Comparison of ENCODE assay signal across 8 cellular contexts in the genomic region with DNA sequence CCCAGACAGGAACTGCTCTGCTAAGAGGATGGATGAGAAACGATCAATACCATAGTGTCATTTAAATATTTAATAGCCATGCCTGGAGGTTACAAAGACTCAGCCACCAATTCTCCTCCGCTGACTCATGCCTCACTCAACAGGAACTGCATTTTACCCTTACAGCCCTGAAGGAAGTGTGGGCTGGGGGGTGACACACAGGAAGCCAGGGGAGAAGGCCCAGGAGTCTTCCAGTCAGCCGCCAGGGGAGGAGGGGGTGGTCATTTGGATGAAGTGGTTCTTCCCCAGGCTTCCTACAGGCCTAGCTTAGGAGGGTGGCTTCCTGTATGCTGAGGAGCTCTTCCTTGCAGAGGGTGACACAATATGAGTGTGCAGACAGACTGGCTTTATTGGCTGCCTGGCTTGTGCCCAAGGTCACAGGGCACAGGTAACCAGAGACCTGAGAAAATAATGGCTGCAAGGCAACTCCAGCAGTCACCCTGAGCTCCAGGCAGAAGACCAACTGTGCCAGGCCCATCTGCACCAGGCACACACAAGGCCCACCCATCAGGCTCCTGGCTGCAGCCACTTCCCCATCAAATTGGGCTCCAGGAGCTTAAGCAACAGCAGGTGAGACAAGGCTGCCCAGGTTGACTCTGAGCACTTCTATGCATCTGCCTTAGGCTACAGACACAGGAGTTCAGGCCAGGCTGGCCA. TPM values are rescaled to one million over a fixed set of nuclear protein-coding genes. Genes with fewer than 3 reads are reported as not detected.
DNase-seq lines count a peak whose midpoint lies in the region; TF ChIP-seq lines count a peak whose summit lies in the region.

No MANE protein-coding gene starts in this region.

- no peaks in the 10 kb centered on the region for H3K27me3 ChIP-seq in PC-9 (ENCODE audit: insufficient read depth, low read depth)
- no peaks in the 10 kb centered on the region for H3K27me3 ChIP-seq in ovary

- WGBS in ovary, 3 donors: 64 to 81% (median 74%) methylated on average over 3 of the region's 3 CpGs

- CTCF ChIA-PET in PC-9 (lab: Charles Lee): interaction anchor here (0.8 to 4.5 kb wide), 7 partner anchors 26 to 60 kb away, joined by 3 to 50 read pairs (median 8); partner anchors contain the start of genes PXN, RNU4-2 and RPLP0

- H2AFZ ChIP-seq in PC-9: no peak overlapping the region

- H3K27ac ChIP-seq in PC-9 (peak overlapping the region; percentile 99), ovary (peak overlapping the region; percentile 39 to 58)

- intact Hi-C loops in PC-9 (cut with micrococcal nuclease; ENCODE audit: unreplicated experiment): loop anchor here (1.0 kb wide), 1 partner anchor 31 kb away; no protein-coding TSS in a partner anchor
- intact Hi-C loops in ovary (cut with DNase I): no loop called here

- no peak for TF ChIP-seq POLR2A in ovary (IDR thresholded peaks at IDR 0.05)

- H3K4me1 Mint-ChIP-seq in type B pancreatic cell (ENCODE audit: unreplicated experiment): peaks cover 74% of the 10 kb centered on the region

- POLR2A ChIA-PET in PC-9 (lab: Charles Lee; ENCODE audit: unreplicated experiment): interaction anchor here (0.6 to 5.5 kb wide), 10 partner anchors 16 to 996 kb away, joined by 3 to 222 read pairs (median 8); partner anchors contain the start of genes PXN, RNU4-2 and RPLP0

- no peak for TF ChIP-seq EP300 in ovary (IDR thresholded peaks at IDR 0.05)

- peak overlapping the region; percentile 98 for H3K4me2 ChIP-seq in PC-9

- no peaks in the 10 kb centered on the region for H3K9me3 Mint-ChIP-seq in type B pancreatic cell

- peak overlapping the region; percentile 49; the same call in 1 of the 2 replicates for H3K4me3 ChIP-seq in PC-9
- no peak overlapping the region for H3K4me3 ChIP-seq in ovary

- peaks cover 56% of the 10 kb centered on the region for H3F3A ChIP-seq in PC-9 (ENCODE audit: insufficient read depth, low read depth)

- peaks cover 7% of the 10 kb centered on the region for H4K20me1 ChIP-seq in PC-9 (ENCODE audit: insufficient read depth)

- no peaks in the 10 kb centered on the region for H3K27me3 Mint-ChIP-seq in type B pancreatic cell

- H3K27ac Mint-ChIP-seq in type B pancreatic cell: peak overlapping the region; percentile 100

- H3K9me2 ChIP-seq in PC-9 (ENCODE audit: insufficient read depth): no peaks in the 10 kb centered on the region

- H3K9me3 ChIP-seq in PC-9 (ENCODE audit: insufficient read depth, low read depth) (no peaks in the 10 kb centered on the region), ovary (no peaks in the 10 kb centered on the region)

- no peaks in the 10 kb centered on the region for H3K36me3 ChIP-seq in PC-9 (ENCODE audit: low read depth)
- H3K36me3 ChIP-seq in ovary: no peaks in the 10 kb centered on the region

- H3K4me3 Mint-ChIP-seq in type B pancreatic cell: peak overlapping the region; percentile 85

- peaks cover 60% of the 10 kb centered on the region for H3K79me2 ChIP-seq in PC-9 (ENCODE audit: low read depth)

- BruUV-seq in PC-9 (replicated peaks; lab: Mats Ljungman, UMichigan): no TSS peak

- TF ChIP-seq CTCF in PC-9 (conservative IDR thresholded peaks at IDR 0.05): no peak
- no peak for TF ChIP-seq CTCF in ovary (IDR thresholded peaks at IDR 0.05)
- TF ChIP-seq CTCF in type B pancreatic cell (conservative IDR thresholded peaks at IDR 0.05): peak; percentile 45

- peaks cover 81% of the 10 kb centered on the region for H3K4me1 ChIP-seq in PC-9 (replicated peaks; ENCODE audit: insufficient read depth)
- H3K4me1 ChIP-seq in ovary (ENCODE audit: insufficient read depth): peaks cover 42% of the 10 kb centered on the region

- DNase-seq in GM04504 (ENCODE audit: low read depth) (peak; percentile 90), PC-9 (peak; percentile 94 to 99), activated T-helper 1 cell treated with Interleukin-2 at 50 U/mL for 16 hours (ENCODE audit: low read depth) (peak; percentile 53), fibroblast of peridontal ligament (ENCODE audit: extremely low read depth) (peak; percentile 62), ovary (no peak), type B pancreatic cell (ENCODE audit: extremely low spot score, unreplicated experiment) (no peak), middle frontal gyrus (ENCODE audit: extremely low spot score, low spot score) (no peak), HuH-7.5 (ENCODE audit: low spot score) (no peak)

- no peaks in the 10 kb centered on the region for H3K36me3 Mint-ChIP-seq in type B pancreatic cell

RNA-seq across cellular contexts. Expression of gene RPLP0, which starts 30.6 kb away (rescaled TPM):
- 2,334 and 2,540 TPM in 2 replicates for total RNA-seq in PC-9 (2021)
- total RNA-seq in ovary: 1,000 to 10,000 TPM; 2,634 to 4,152 (median 2,941) TPM
- 1,000 to 10,000 TPM; 2,860 to 5,035 TPM for polyA plus RNA-seq in ovary
- total RNA-seq in type B pancreatic cell (ENCODE audit: low replicate concordance): 2,585 and 2,806 TPM in 2 replicates

RNA-seq across cellular contexts. Expression of gene PXN, which starts 34.1 kb away (rescaled TPM):
- total RNA-seq in PC-9 (2021): 191 and 218 TPM in 2 replicates
- total RNA-seq in ovary: 10 to 100 TPM; 25.0 to 78.0 (median 44.7) TPM
- polyA plus RNA-seq in ovary: 10 to 100 TPM; 34.7 to 49.2 TPM
- total RNA-seq in type B pancreatic cell (ENCODE audit: low replicate concordance): 60.7 and 127 TPM in 2 replicates

RNA-seq across cellular contexts. Expression of gene GCN1, which starts 36.9 kb away (rescaled TPM):
- 116 and 119 TPM in 2 replicates for total RNA-seq in PC-9 (2021)
- 10 to 100 TPM; 34.6 to 86.2 (median 69.8) TPM for total RNA-seq in ovary
- polyA plus RNA-seq in ovary: 10 to 100 TPM; 22.6 to 25.6 TPM
- total RNA-seq in type B pancreatic cell (ENCODE audit: low replicate concordance): 114 and 130 TPM in 2 replicates

Comparison
In these comparisons a context has a peak if more than half of its experiments do, and no peak if none do; other contexts are left out.
1. DNase-seq: peak in GM04504 (single experiment), PC-9 (2 of 2), activated T-helper 1 cell treated with Interleukin-2 at 50 U/mL for 16 hours (single experiment) and fibroblast of peridontal ligament (single experiment); none in ovary (0 of 5), type B pancreatic cell (single experiment), middle frontal gyrus (single experiment) and HuH-7.5 (single experiment).